Comparison of ENCODE assay signal across 11 cellular contexts in the genomic region with DNA sequence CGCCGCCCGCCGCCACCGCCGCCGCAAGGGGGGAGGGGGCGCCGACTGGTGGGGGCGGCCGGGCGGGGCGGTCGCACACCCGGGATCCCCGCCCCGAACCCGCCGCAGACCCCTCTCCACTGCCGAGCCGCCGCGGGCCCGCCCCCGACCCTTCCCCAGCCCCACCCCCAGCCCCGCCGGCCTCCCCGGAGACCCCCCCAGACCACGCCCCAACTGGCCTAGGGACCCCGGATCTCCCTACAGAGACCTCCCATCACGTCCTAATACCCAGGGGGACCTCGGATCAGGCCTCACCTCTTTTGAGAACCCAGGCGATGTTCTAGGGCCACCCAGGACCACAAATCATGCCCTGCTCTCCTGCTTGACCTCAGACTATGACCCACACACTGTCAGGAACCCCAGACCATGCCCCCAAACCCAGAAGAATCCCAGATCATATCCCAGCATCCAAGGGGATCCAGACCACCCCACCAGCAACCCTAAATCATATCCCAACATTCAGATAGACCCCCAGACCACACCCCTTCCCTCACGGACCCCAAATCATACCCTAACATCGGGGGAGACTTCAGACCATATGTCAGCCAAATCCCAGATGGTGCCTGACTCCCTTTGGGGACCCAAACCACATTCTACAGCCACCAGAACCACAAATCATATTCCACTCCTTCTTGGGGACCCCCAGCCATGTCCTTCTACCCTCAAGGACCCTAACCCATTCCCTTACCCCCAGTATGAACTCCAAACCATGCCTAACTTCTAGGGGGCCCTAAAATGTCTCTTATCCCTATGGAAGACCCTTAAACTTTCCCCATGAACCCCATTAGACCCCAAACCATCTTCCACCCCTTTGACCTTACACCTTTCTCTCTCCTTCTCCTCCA. TPM values are rescaled to one million over a fixed set of nuclear protein-coding genes. Genes with fewer than 3 reads are reported as not detected.
DNase-seq lines count a peak whose midpoint lies in the region; ATAC-seq, FAIRE-seq and TF ChIP-seq lines count a peak whose summit lies in the region.
"Had no signal": no experiment of that assay in that cellular context is flagged by ENCODE, and none has a peak within 500 bp of the region (broad histone marks: within the 10 kb centered on the region; RNA-seq: fewer than 3 reads in every experiment).

No MANE protein-coding gene starts in this region.

- DNase-seq in HepG2 (ENCODE audit: low spot score): no peak
- DNase-seq in right lobe of liver: no peak
- DNase-seq in activated T-helper 2 cell treated with anti-CD3 and anti-CD28 coated beads, Interferon-gamma antibody, Interleukin-2, Interleukin-4, amounts not matched to agents 10 μg/mL and 5 μg/mL and 100 μg/mL, durations not matched to agents 14 hours and 24 hours and 36 hours (ENCODE audit: low spot score): peak; percentile 18
- DNase-seq in memory B cell (ENCODE audit: low spot score in 2 of 2): no peak
- DNase-seq in vagina (ENCODE audit: extremely low spot score in 2 of 2): no peak
- DNase-seq in NCI-H748 (lab: John Stamatoyannopoulos, UW; ENCODE audit: unreplicated experiment): no peak
- DNase-seq in T-helper 9 cell: no peak
- DNase-seq in stimulated activated CD4-positive, alpha-beta T cell treated with anti-CD3 and anti-CD28 coated beads, Interleukin-1b, Interleukin-23, amount 100 ng/mL, for 48 hours: no peak
- DNase-seq: adrenal gland had no signal

- TF ChIP-seq EP300 in HepG2 (IDR thresholded peaks at IDR 0.05; ENCODE audit: low read depth in 2 of 2, low read length in 2 of 2) (no peak), HepG2 (CRISPR knock-in tag; IDR thresholded peaks at IDR 0.05; ENCODE audit: borderline replicate concordance) (no peak)

- H4K20me1 ChIP-seq in HepG2 (ENCODE audit: insufficient read depth, low read length): no peaks in the 10 kb centered on the region

- H2AFZ ChIP-seq in HepG2 (ENCODE audit: low read length): no peak overlapping the region

- ATAC-seq in HepG2 (no peak), right lobe of liver (no peak), memory B cell (ENCODE audit: low read depth) (peak; percentile 31)

- peaks cover 0 to 22% of the 10 kb centered on the region in 2 experiments; a peak in 2 of 5 replicates for H3K27me3 ChIP-seq in HepG2 (ENCODE audit: control insufficient read depth in 1 of 2, insufficient read depth in 2 of 2, low read length in 2 of 2)
- H3K27me3 ChIP-seq in right lobe of liver: no peaks in the 10 kb centered on the region
- H3K27me3 ChIP-seq in vagina: no peaks in the 10 kb centered on the region
- H3K27me3 ChIP-seq: adrenal gland had no signal

- H3K36me3 Mint-ChIP-seq in activated T-helper 2 cell treated with anti-CD3 and anti-CD28 coated beads, Interferon-gamma antibody, Interleukin-2, Interleukin-4, amounts not matched to agents 10 μg/mL and 5 μg/mL and 100 μg/mL, durations not matched to agents 14 hours and 24 hours and 36 hours (ENCODE audit: low read depth): peaks cover 16% of the 10 kb centered on the region
- peaks cover 8% of the 10 kb centered on the region for H3K36me3 Mint-ChIP-seq in memory B cell

- CTCF ChIA-PET in HepG2 (lab: Yijun Ruan, JAX; ENCODE audit: low intra/inter-chr PET ratio, low total read pairs): no interaction called here

- POLR2A ChIA-PET in HepG2 (lab: Yijun Ruan, JAX): no interaction called here

- FAIRE-seq in HepG2 (lab: Jason Lieb, UNC): no peak

- no TSS peak for BruUV-seq in HepG2 (replicated peaks; lab: Mats Ljungman, UMichigan)

- H3K79me2 ChIP-seq in HepG2 (ENCODE audit: insufficient read depth, low read length): no peaks in the 10 kb centered on the region

- H3K27ac ChIP-seq in HepG2 (ENCODE audit: extremely low read length, insufficient read depth, low read length) (no peak overlapping the region), right lobe of liver (no peak overlapping the region), vagina (no peak overlapping the region)
- H3K27ac ChIP-seq: adrenal gland had no signal

- no peak for TF ChIP-seq RAD21 in HepG2 (CRISPR knock-in tag; IDR thresholded peaks at IDR 0.05)

- TF ChIP-seq POLR2A in HepG2 (IDR thresholded peaks at IDR 0.05; ENCODE audit: insufficient read depth in 1 of 2, low read depth in 2 of 2, low read length in 2 of 2) (no peak), right lobe of liver (IDR thresholded peaks at IDR 0.05) (no peak), vagina (IDR thresholded peaks at IDR 0.05) (no peak)

- peaks cover 14% of the 10 kb centered on the region for H3K4me1 ChIP-seq in HepG2 (ENCODE audit: insufficient read depth, low read length)
- H3K4me1 ChIP-seq in right lobe of liver: no peaks in the 10 kb centered on the region
- H3K4me1 ChIP-seq in vagina: peaks cover 11% of the 10 kb centered on the region
- H3K4me1 ChIP-seq: adrenal gland had no signal

- H3K27me3 Mint-ChIP-seq in activated T-helper 2 cell treated with anti-CD3 and anti-CD28 coated beads, Interferon-gamma antibody, Interleukin-2, Interleukin-4, amounts not matched to agents 10 μg/mL and 5 μg/mL and 100 μg/mL, durations not matched to agents 14 hours and 24 hours and 36 hours (ENCODE audit: low read depth): peaks cover 3% of the 10 kb centered on the region
- H3K27me3 Mint-ChIP-seq in memory B cell: peaks cover 16% of the 10 kb centered on the region

- peak overlapping the region; percentile 18; the same call in 1 of the 2 replicates for H3K4me2 ChIP-seq in HepG2 (ENCODE audit: low read depth, low read length)

- H3K9me3 ChIP-seq in HepG2 (ENCODE audit: low read length) (no peaks in the 10 kb centered on the region), right lobe of liver (no peaks in the 10 kb centered on the region), vagina (no peaks in the 10 kb centered on the region)
- H3K9me3 ChIP-seq: adrenal gland had no signal

- intact Hi-C loops in HepG2 (cut with micrococcal nuclease; ENCODE audit: unreplicated experiment) (no loop called here), right lobe of liver (cut with DNase I) (loop anchor here in 1 of 2 donors (10.0 kb wide), 1 partner anchor 116 kb away; a partner anchor contains a TSS), vagina (cut with DNase I) (no loop called here)
- intact Hi-C loops in activated T-helper 2 cell treated with anti-CD3 and anti-CD28 coated beads, Interferon-gamma antibody, Interleukin-2, Interleukin-4, amounts not matched to agents 10 μg/mL and 5 μg/mL and 100 μg/mL, durations not matched to agents 14 hours and 24 hours and 36 hours (cut with micrococcal nuclease): no loop called here

- in situ Hi-C loops in HepG2 (cut with HindIII; ENCODE audit: extremely low pct_ligation_motif_present, low pct_unique_long_range_greater_than_20kb): no loop called here

- H3K27ac Mint-ChIP-seq in activated T-helper 2 cell treated with anti-CD3 and anti-CD28 coated beads, Interferon-gamma antibody, Interleukin-2, Interleukin-4, amounts not matched to agents 10 μg/mL and 5 μg/mL and 100 μg/mL, durations not matched to agents 14 hours and 24 hours and 36 hours: peak overlapping the region; percentile 4
- peak overlapping the region; percentile 7 for H3K27ac Mint-ChIP-seq in memory B cell

- H3K36me3 ChIP-seq in HepG2 (replicated peaks in 1 of 2; ENCODE audit: control insufficient read depth in 1 of 2, insufficient read depth in 2 of 2, low read length in 2 of 2): no peaks in the 10 kb centered on the region
- no peaks in the 10 kb centered on the region for H3K36me3 ChIP-seq in right lobe of liver
- no peaks in the 10 kb centered on the region for H3K36me3 ChIP-seq in vagina
- H3K36me3 ChIP-seq: adrenal gland had no signal

- no peak overlapping the region for H3K9ac ChIP-seq in HepG2 (ENCODE audit: insufficient read depth, low read depth, low read length)

- peak overlapping the region; percentile 75 for H3K4me3 Mint-ChIP-seq in activated T-helper 2 cell treated with anti-CD3 and anti-CD28 coated beads, Interferon-gamma antibody, Interleukin-2, Interleukin-4, amounts not matched to agents 10 μg/mL and 5 μg/mL and 100 μg/mL, durations not matched to agents 14 hours and 24 hours and 36 hours (ENCODE audit: low read depth)
- peak overlapping the region; percentile 88 for H3K4me3 Mint-ChIP-seq in memory B cell

- peaks cover 12% of the 10 kb centered on the region for H3K4me1 Mint-ChIP-seq in activated T-helper 2 cell treated with anti-CD3 and anti-CD28 coated beads, Interferon-gamma antibody, Interleukin-2, Interleukin-4, amounts not matched to agents 10 μg/mL and 5 μg/mL and 100 μg/mL, durations not matched to agents 14 hours and 24 hours and 36 hours (ENCODE audit: low read depth)
- H3K4me1 Mint-ChIP-seq in memory B cell: peaks cover 20% of the 10 kb centered on the region

- no peak overlapping the region; a peak in 1 of 6 replicates for H3K4me3 ChIP-seq in HepG2 (replicated peaks in 1 of 3; ENCODE audit: insufficient read depth in 1 of 3, low read depth in 2 of 3, low read length in 3 of 3)
- H3K4me3 ChIP-seq in right lobe of liver: peak overlapping the region in 1 of 3 donors; percentile 54
- peak overlapping the region; percentile 57 to 74 for H3K4me3 ChIP-seq in vagina

- no peaks in the 10 kb centered on the region for H3K9me3 Mint-ChIP-seq in activated T-helper 2 cell treated with anti-CD3 and anti-CD28 coated beads, Interferon-gamma antibody, Interleukin-2, Interleukin-4, amounts not matched to agents 10 μg/mL and 5 μg/mL and 100 μg/mL, durations not matched to agents 14 hours and 24 hours and 36 hours
- no peaks in the 10 kb centered on the region for H3K9me3 Mint-ChIP-seq in memory B cell

- no peak for TF ChIP-seq CTCF in HepG2 (CRISPR knock-in tag; IDR thresholded peaks at IDR 0.05)
- no peak for TF ChIP-seq CTCF in right lobe of liver (IDR thresholded peaks at IDR 0.05)
- no peak for TF ChIP-seq CTCF in vagina (IDR thresholded peaks at IDR 0.05)

- WGBS in HepG2 (ENCODE audit: low lambda C conversion rate): 6% methylated on average over 2 of the region's 35 CpGs
- 50% methylated on average over 1 of the region's 35 CpGs for WGBS in right lobe of liver (ENCODE audit: insufficient coverage, low coverage, low lambda C conversion rate, missing lambda C conversion rate)

RNA-seq across cellular contexts. Expression of a gene that starts 0.5 kb away (rescaled TPM):
- 0.04 TPM in 1 of 2 replicates, not detected in the other for total RNA-seq in HepG2 (2016; rRNA removed; fragmentation: Illumina TruSeq; extraction: Trizol)
- 0.09 TPM in 1 of 2 replicates, not detected in the other for total RNA-seq in HepG2 (2016; cell fraction: cytosol; rRNA removed; fragmentation: Illumina TruSeq; extraction: Trizol; ENCODE audit: low read depth)
- total RNA-seq in HepG2 (2016; cell fraction: insoluble cytoplasmic fraction; rRNA removed; fragmentation: Illumina TruSeq; extraction: Trizol): 0.06 TPM in 1 of 2 replicates, not detected in the other
- 0.06 TPM in 1 of 2 replicates, not detected in the other for total RNA-seq in HepG2 (2016; cell fraction: membrane; rRNA removed; fragmentation: Illumina TruSeq; extraction: Trizol)
- 0.19 TPM in 1 of 2 replicates, not detected in the other for total RNA-seq in HepG2 (2016; cell fraction: nucleus; rRNA removed; fragmentation: Illumina TruSeq; extraction: Trizol)
- 0.07 TPM in 1 of 2 replicates, not detected in the other for polyA plus RNA-seq in HepG2 (2011; rRNA removed)
- 0.04 and 0.05 TPM in 2 replicates for polyA plus RNA-seq in HepG2 (2011; cell fraction: cytosol; rRNA removed)
- polyA plus RNA-seq in HepG2 (2011; cell fraction: nucleus; rRNA removed): 0.16 and 0.17 TPM in 2 replicates
- polyA plus RNA-seq in HepG2 (2012): 0.36 and 0.39 TPM in 2 replicates
- 0.06 TPM in 1 of 2 replicates, not detected in the other for polyA plus RNA-seq in HepG2 (2016; cell fraction: cytosol; fragmentation: Illumina TruSeq; extraction: Trizol; ENCODE audit: low read depth)
- polyA plus RNA-seq in HepG2 (2016; cell fraction: insoluble cytoplasmic fraction; fragmentation: Illumina TruSeq; extraction: Trizol; ENCODE audit: low read depth): 0.13 and 0.19 TPM in 2 replicates
- 0.09 and 0.15 TPM in 2 replicates for polyA plus RNA-seq in HepG2 (2016; cell fraction: membrane; fragmentation: Illumina TruSeq; extraction: Trizol; ENCODE audit: low read depth)
- polyA plus RNA-seq in HepG2 (2016; cell fraction: nucleus; fragmentation: Illumina TruSeq; extraction: Trizol; ENCODE audit: insufficient read depth, low read depth): 0.15 and 0.52 TPM in 2 replicates
- 0.10 TPM in 1 of 2 replicates, not detected in the other for polyA minus RNA-seq in HepG2 (2011; rRNA and poly(A)+ RNA removed; ENCODE audit: low replicate concordance)
- not detected in 2 replicates for polyA minus RNA-seq in HepG2 (2011; cell fraction: cytosol; rRNA and poly(A)+ RNA removed)
- polyA minus RNA-seq in HepG2 (2011; cell fraction: nucleus; rRNA and poly(A)+ RNA removed): 0.25 TPM in 1 of 2 replicates, not detected in the other
- total RNA-seq in right lobe of liver: under 1 TPM; 0.32 to 0.97 (median 0.61) TPM
- total RNA-seq in activated T-helper 2 cell treated with anti-CD3 and anti-CD28 coated beads, Interferon-gamma antibody, Interleukin-2, Interleukin-4, amounts not matched to agents 10 μg/mL and 5 μg/mL and 100 μg/mL, durations not matched to agents 14 hours and 24 hours and 36 hours: 4.4 and 4.5 TPM in 2 replicates
- 3.9 TPM for total RNA-seq in vagina

RNA-seq across cellular contexts. Expression of a gene that starts 14.7 kb away (rescaled TPM):
- total RNA-seq in HepG2 (2016; rRNA removed; fragmentation: Illumina TruSeq; extraction: Trizol) (1.1 TPM in 1 of 2 replicates, not detected in the other), right lobe of liver (10 to 100 TPM in 3 of 6 experiments, 1 to 10 TPM in 3; 2.8 to 23.8 (median 12.7) TPM), vagina (7.1 TPM)
- 0.88 TPM in 1 of 2 replicates, not detected in the other for total RNA-seq in HepG2 (2016; cell fraction: cytosol; rRNA removed; fragmentation: Illumina TruSeq; extraction: Trizol; ENCODE audit: low read depth)
- 0.35 and 1.1 TPM in 2 replicates for total RNA-seq in HepG2 (2016; cell fraction: insoluble cytoplasmic fraction; rRNA removed; fragmentation: Illumina TruSeq; extraction: Trizol)
- total RNA-seq in HepG2 (2016; cell fraction: membrane; rRNA removed; fragmentation: Illumina TruSeq; extraction: Trizol): 0.46 TPM in 1 of 2 replicates, not detected in the other
- not detected in 2 replicates for total RNA-seq in HepG2 (2016; cell fraction: nucleus; rRNA removed; fragmentation: Illumina TruSeq; extraction: Trizol)
- 7.5 and 7.9 TPM in 2 replicates for polyA plus RNA-seq in HepG2 (2011; rRNA removed)
- polyA plus RNA-seq in HepG2 (2011; cell fraction: cytosol; rRNA removed): 5.3 and 8.4 TPM in 2 replicates
- 2.2 and 3.1 TPM in 2 replicates for polyA plus RNA-seq in HepG2 (2011; cell fraction: nucleus; rRNA removed)
- polyA plus RNA-seq in HepG2 (2012): 10.9 and 18.0 TPM in 2 replicates
- 0.45 TPM in 1 of 2 replicates, not detected in the other for polyA plus RNA-seq in HepG2 (2016; cell fraction: cytosol; fragmentation: Illumina TruSeq; extraction: Trizol; ENCODE audit: low read depth)
- 1.1 TPM in 1 of 2 replicates, not detected in the other for polyA plus RNA-seq in HepG2 (2016; cell fraction: insoluble cytoplasmic fraction; fragmentation: Illumina TruSeq; extraction: Trizol; ENCODE audit: low read depth)
- 0.42 TPM in 1 of 2 replicates, not detected in the other for polyA plus RNA-seq in HepG2 (2016; cell fraction: membrane; fragmentation: Illumina TruSeq; extraction: Trizol; ENCODE audit: low read depth)
- not detected in 2 replicates for polyA plus RNA-seq in HepG2 (2016; cell fraction: nucleus; fragmentation: Illumina TruSeq; extraction: Trizol; ENCODE audit: insufficient read depth, low read depth)
- polyA minus RNA-seq in HepG2 (2011; rRNA and poly(A)+ RNA removed; ENCODE audit: low replicate concordance): 1.5 TPM in 1 of 2 replicates, not detected in the other
- not detected in 2 replicates for polyA minus RNA-seq in HepG2 (2011; cell fraction: cytosol; rRNA and poly(A)+ RNA removed)
- not detected in 2 replicates for polyA minus RNA-seq in HepG2 (2011; cell fraction: nucleus; rRNA and poly(A)+ RNA removed)
- 350 and 364 TPM in 2 replicates for total RNA-seq in activated T-helper 2 cell treated with anti-CD3 and anti-CD28 coated beads, Interferon-gamma antibody, Interleukin-2, Interleukin-4, amounts not matched to agents 10 μg/mL and 5 μg/mL and 100 μg/mL, durations not matched to agents 14 hours and 24 hours and 36 hours

RNA-seq across cellular contexts. Expression of a gene that starts 21.0 kb away (rescaled TPM):
- total RNA-seq in HepG2 (2016; rRNA removed; fragmentation: Illumina TruSeq; extraction: Trizol): 26.0 and 29.1 TPM in 2 replicates
- 7.2 and 7.4 TPM in 2 replicates for total RNA-seq in HepG2 (2016; cell fraction: cytosol; rRNA removed; fragmentation: Illumina TruSeq; extraction: Trizol; ENCODE audit: low read depth)
- 25.8 and 26.5 TPM in 2 replicates for total RNA-seq in HepG2 (2016; cell fraction: insoluble cytoplasmic fraction; rRNA removed; fragmentation: Illumina TruSeq; extraction: Trizol)
- total RNA-seq in HepG2 (2016; cell fraction: membrane; rRNA removed; fragmentation: Illumina TruSeq; extraction: Trizol): 26.3 and 30.4 TPM in 2 replicates
- total RNA-seq in HepG2 (2016; cell fraction: nucleus; rRNA removed; fragmentation: Illumina TruSeq; extraction: Trizol): 21.5 and 28.0 TPM in 2 replicates
- polyA plus RNA-seq in HepG2 (2011; rRNA removed): 31.8 and 37.7 TPM in 2 replicates
- 15.3 and 21.3 TPM in 2 replicates for polyA plus RNA-seq in HepG2 (2011; cell fraction: cytosol; rRNA removed)
- 70.1 and 82.6 TPM in 2 replicates for polyA plus RNA-seq in HepG2 (2011; cell fraction: nucleus; rRNA removed)
- 35.6 and 45.7 TPM in 2 replicates for polyA plus RNA-seq in HepG2 (2012)
- 7.6 and 8.0 TPM in 2 replicates for polyA plus RNA-seq in HepG2 (2016; cell fraction: cytosol; fragmentation: Illumina TruSeq; extraction: Trizol; ENCODE audit: low read depth)
- 33.5 and 49.3 TPM in 2 replicates for polyA plus RNA-seq in HepG2 (2016; cell fraction: insoluble cytoplasmic fraction; fragmentation: Illumina TruSeq; extraction: Trizol; ENCODE audit: low read depth)
- polyA plus RNA-seq in HepG2 (2016; cell fraction: membrane; fragmentation: Illumina TruSeq; extraction: Trizol; ENCODE audit: low read depth): 31.4 and 33.2 TPM in 2 replicates
- 81.0 and 81.2 TPM in 2 replicates for polyA plus RNA-seq in HepG2 (2016; cell fraction: nucleus; fragmentation: Illumina TruSeq; extraction: Trizol; ENCODE audit: insufficient read depth, low read depth)
- polyA minus RNA-seq in HepG2 (2011; rRNA and poly(A)+ RNA removed; ENCODE audit: low replicate concordance): 63.3 and 83.3 TPM in 2 replicates
- 21.3 and 24.8 TPM in 2 replicates for polyA minus RNA-seq in HepG2 (2011; cell fraction: cytosol; rRNA and poly(A)+ RNA removed)
- polyA minus RNA-seq in HepG2 (2011; cell fraction: nucleus; rRNA and poly(A)+ RNA removed): 25.0 and 25.6 TPM in 2 replicates
- total RNA-seq in right lobe of liver: 10 to 100 TPM; 23.0 to 45.6 (median 31.6) TPM
- total RNA-seq in activated T-helper 2 cell treated with anti-CD3 and anti-CD28 coated beads, Interferon-gamma antibody, Interleukin-2, Interleukin-4, amounts not matched to agents 10 μg/mL and 5 μg/mL and 100 μg/mL, durations not matched to agents 14 hours and 24 hours and 36 hours: 64.0 TPM in 2 replicates
- total RNA-seq in vagina: 128 TPM

RNA-seq across cellular contexts. Expression of a gene that starts 25.0 kb away (rescaled TPM):
- total RNA-seq in HepG2 (2016; rRNA removed; fragmentation: Illumina TruSeq; extraction: Trizol) (not detected in 2 replicates), right lobe of liver (not detected), vagina (not detected)
- not detected in 2 replicates for total RNA-seq in HepG2 (2016; cell fraction: cytosol; rRNA removed; fragmentation: Illumina TruSeq; extraction: Trizol; ENCODE audit: low read depth)
- not detected in 2 replicates for total RNA-seq in HepG2 (2016; cell fraction: insoluble cytoplasmic fraction; rRNA removed; fragmentation: Illumina TruSeq; extraction: Trizol)
- not detected in 2 replicates for total RNA-seq in HepG2 (2016; cell fraction: membrane; rRNA removed; fragmentation: Illumina TruSeq; extraction: Trizol)
- not detected in 2 replicates for total RNA-seq in HepG2 (2016; cell fraction: nucleus; rRNA removed; fragmentation: Illumina TruSeq; extraction: Trizol)
- not detected in 2 replicates for polyA plus RNA-seq in HepG2 (2011; rRNA removed)
- polyA plus RNA-seq in HepG2 (2011; cell fraction: cytosol; rRNA removed): not detected in 2 replicates
- polyA plus RNA-seq in HepG2 (2011; cell fraction: nucleus; rRNA removed): not detected in 2 replicates
- polyA plus RNA-seq in HepG2 (2012): not detected in 2 replicates
- not detected in 2 replicates for polyA plus RNA-seq in HepG2 (2016; cell fraction: cytosol; fragmentation: Illumina TruSeq; extraction: Trizol; ENCODE audit: low read depth)
- not detected in 2 replicates for polyA plus RNA-seq in HepG2 (2016; cell fraction: insoluble cytoplasmic fraction; fragmentation: Illumina TruSeq; extraction: Trizol; ENCODE audit: low read depth)
- polyA plus RNA-seq in HepG2 (2016; cell fraction: membrane; fragmentation: Illumina TruSeq; extraction: Trizol; ENCODE audit: low read depth): not detected in 2 replicates
- polyA plus RNA-seq in HepG2 (2016; cell fraction: nucleus; fragmentation: Illumina TruSeq; extraction: Trizol; ENCODE audit: insufficient read depth, low read depth): not detected in 2 replicates
- polyA minus RNA-seq in HepG2 (2011; rRNA and poly(A)+ RNA removed; ENCODE audit: low replicate concordance): not detected in 2 replicates
- not detected in 2 replicates for polyA minus RNA-seq in HepG2 (2011; cell fraction: cytosol; rRNA and poly(A)+ RNA removed)
- not detected in 2 replicates for polyA minus RNA-seq in HepG2 (2011; cell fraction: nucleus; rRNA and poly(A)+ RNA removed)
- total RNA-seq in activated T-helper 2 cell treated with anti-CD3 and anti-CD28 coated beads, Interferon-gamma antibody, Interleukin-2, Interleukin-4, amounts not matched to agents 10 μg/mL and 5 μg/mL and 100 μg/mL, durations not matched to agents 14 hours and 24 hours and 36 hours: not detected in 2 replicates
- total RNA-seq: adrenal gland, fibroblast of villous mesenchyme, omental fat pad had no signal
- polyA plus RNA-seq: adrenal gland had no signal

RNA-seq across cellular contexts. Expression of a gene that starts 53.0 kb away (rescaled TPM):
- total RNA-seq in HepG2 (2016; rRNA removed; fragmentation: Illumina TruSeq; extraction: Trizol): not detected in 2 replicates
- not detected in 2 replicates for total RNA-seq in HepG2 (2016; cell fraction: cytosol; rRNA removed; fragmentation: Illumina TruSeq; extraction: Trizol; ENCODE audit: low read depth)
- not detected in 2 replicates for total RNA-seq in HepG2 (2016; cell fraction: insoluble cytoplasmic fraction; rRNA removed; fragmentation: Illumina TruSeq; extraction: Trizol)
- total RNA-seq in HepG2 (2016; cell fraction: membrane; rRNA removed; fragmentation: Illumina TruSeq; extraction: Trizol): not detected in 2 replicates
- total RNA-seq in HepG2 (2016; cell fraction: nucleus; rRNA removed; fragmentation: Illumina TruSeq; extraction: Trizol): not detected in 2 replicates
- not detected in 2 replicates for polyA plus RNA-seq in HepG2 (2011; rRNA removed)
- polyA plus RNA-seq in HepG2 (2011; cell fraction: cytosol; rRNA removed): not detected in 2 replicates
- polyA plus RNA-seq in HepG2 (2011; cell fraction: nucleus; rRNA removed): not detected in 2 replicates
- not detected in 2 replicates for polyA plus RNA-seq in HepG2 (2012)
- not detected in 2 replicates for polyA plus RNA-seq in HepG2 (2016; cell fraction: cytosol; fragmentation: Illumina TruSeq; extraction: Trizol; ENCODE audit: low read depth)
- not detected in 2 replicates for polyA plus RNA-seq in HepG2 (2016; cell fraction: insoluble cytoplasmic fraction; fragmentation: Illumina TruSeq; extraction: Trizol; ENCODE audit: low read depth)
- not detected in 2 replicates for polyA plus RNA-seq in HepG2 (2016; cell fraction: membrane; fragmentation: Illumina TruSeq; extraction: Trizol; ENCODE audit: low read depth)
- polyA plus RNA-seq in HepG2 (2016; cell fraction: nucleus; fragmentation: Illumina TruSeq; extraction: Trizol; ENCODE audit: insufficient read depth, low read depth): not detected in 2 replicates
- not detected in 2 replicates for polyA minus RNA-seq in HepG2 (2011; rRNA and poly(A)+ RNA removed; ENCODE audit: low replicate concordance)
- polyA minus RNA-seq in HepG2 (2011; cell fraction: cytosol; rRNA and poly(A)+ RNA removed): not detected in 2 replicates
- polyA minus RNA-seq in HepG2 (2011; cell fraction: nucleus; rRNA and poly(A)+ RNA removed): not detected in 2 replicates
- total RNA-seq in right lobe of liver: not detected
- not detected in 2 replicates for total RNA-seq in activated T-helper 2 cell treated with anti-CD3 and anti-CD28 coated beads, Interferon-gamma antibody, Interleukin-2, Interleukin-4, amounts not matched to agents 10 μg/mL and 5 μg/mL and 100 μg/mL, durations not matched to agents 14 hours and 24 hours and 36 hours
- not detected for total RNA-seq in vagina
- total RNA-seq: adrenal gland, fibroblast of villous mesenchyme, omental fat pad had no signal
- polyA plus RNA-seq: adrenal gland had no signal

Comparison
In these comparisons a context has a peak if more than half of its experiments do, and no peak if none do; other contexts are left out.
1. H3K4me3 ChIP-seq: peak in vagina (2 of 2); none in HepG2 (0 of 3).
2. RNA of a gene that starts 14.7 kb away (total RNA-seq): 350 to 364 TPM in activated T-helper 2 cell treated with anti-CD3 and anti-CD28 coated beads, Interferon-gamma antibody, Interleukin-2, Interleukin-4, amounts not matched to agents 10 μg/mL and 5 μg/mL and 100 μg/mL, durations not matched to agents 14 hours and 24 hours and 36 hours; 2.8 to 23.8 TPM in right lobe of liver, 7.1 TPM in vagina (single experiment) and 0.35 to 1.1 TPM in HepG2; every median in the first group is over 10 times any median in the second.